16 cellular contexts compared by ENCODE assay signal in genomic region chr5:94240616-94241287, GRCh38.
A peak's percentile ranks its signal among the peaks of the same experiment; 100 is the strongest.
DNase-seq lines count a peak whose midpoint lies in the region; ATAC-seq, FAIRE-seq and TF ChIP-seq lines count a peak whose summit lies in the region.
"Had no signal": no experiment of that assay in that cellular context is flagged by ENCODE, and none has a peak within 500 bp of the region (broad histone marks: within the 10 kb centered on the region; RNA-seq: fewer than 3 reads in every experiment).

No MANE protein-coding gene starts in this region.

- TF ChIP-seq CTCF in omental fat pad (IDR thresholded peaks at IDR 0.05) (no peak), kidney (IDR thresholded peaks at IDR 0.05; ENCODE audit: borderline replicate concordance, extremely low read depth, insufficient read depth) (no peak)

- ATAC-seq in omental fat pad (ENCODE audit: low FRiP score): peak; percentile 49
- ATAC-seq in HG03039 (IDR thresholded peaks at IDR 0.05; ENCODE audit: unreplicated experiment): no peak
- no peak for ATAC-seq in HG02852 (IDR thresholded peaks at IDR 0.05; ENCODE audit: unreplicated experiment)
- ATAC-seq in GM19463 (IDR thresholded peaks at IDR 0.05; ENCODE audit: unreplicated experiment): no peak
- ATAC-seq: esophagus mucosa; stimulated activated naive CD8-positive, alpha-beta T cell treated with anti-CD3 and anti-CD28 coated beads, Interleukin-15, Interleukin-2, amounts not matched to agents 100 U/mL and 50 U/mL, for 24 hours had no signal

- no peak overlapping the region for H3K4me3 ChIP-seq in kidney (ENCODE audit: low read length in 2 of 2)

- intact Hi-C loops in kidney (cut with DNase I): no loop called here

- H3K9ac ChIP-seq in kidney (ENCODE audit: low read length in 2 of 2): no peak overlapping the region

- DNase-seq in EH (ENCODE audit: low read depth): peak; percentile 76
- peak; percentile 5 for DNase-seq in NCI-H1092 (lab: John Stamatoyannopoulos, UW)
- DNase-seq in omental fat pad (ENCODE audit: low spot score): no peak
- no peak for DNase-seq in kidney
- DNase-seq: activated CD4-positive, alpha-beta T cell treated with anti-CD3 and anti-CD28 coated beads for 4 hours; caudate nucleus; DND-41; NCI-H748 treated with DMSO at 0.1 percent for 48 hours; occipital lobe; stimulated activated CD4-positive, alpha-beta T cell treated with anti-CD3 and anti-CD28 coated beads, Interleukin-2, amount 100 ng/mL, for 24 hours; stimulated activated naive CD8-positive, alpha-beta T cell treated with anti-CD3 and anti-CD28 coated beads, Interleukin-15, Interleukin-2, amounts not matched to agents 100 U/mL and 50 U/mL, for 24 hours had no signal

- H3K27ac ChIP-seq in kidney (ENCODE audit: low read depth in 2 of 2, low read length in 2 of 2): no peak overlapping the region

- H3K4me1 ChIP-seq in kidney (ENCODE audit: control insufficient read depth in 1 of 2, insufficient read depth in 1 of 2, low read depth in 1 of 2, low read length in 2 of 2): no peaks in the 10 kb centered on the region

- FAIRE-seq in endometrium (lab: Jason Lieb, UNC) (peak; percentile 55), kidney (lab: Jason Lieb, UNC) (no peak)

- H3K36me3 ChIP-seq in kidney (ENCODE audit: control insufficient read depth in 1 of 2, insufficient read depth in 2 of 2, low read length in 2 of 2): no peaks in the 10 kb centered on the region

- H3K9me3 ChIP-seq in kidney (ENCODE audit: control insufficient read depth in 1 of 2, low read length in 2 of 2): peaks cover 0 to 4% of the 10 kb centered on the region in 2 donors

Comparison
In these comparisons a context has a peak if more than half of its experiments do, and no peak if none do; other contexts are left out.
1. DNase-seq: peak in EH (single experiment) and NCI-H1092 (single experiment); none in omental fat pad (single experiment) and kidney (single experiment).